ENCODE assay signal across 8 cellular contexts in the genomic region with DNA sequence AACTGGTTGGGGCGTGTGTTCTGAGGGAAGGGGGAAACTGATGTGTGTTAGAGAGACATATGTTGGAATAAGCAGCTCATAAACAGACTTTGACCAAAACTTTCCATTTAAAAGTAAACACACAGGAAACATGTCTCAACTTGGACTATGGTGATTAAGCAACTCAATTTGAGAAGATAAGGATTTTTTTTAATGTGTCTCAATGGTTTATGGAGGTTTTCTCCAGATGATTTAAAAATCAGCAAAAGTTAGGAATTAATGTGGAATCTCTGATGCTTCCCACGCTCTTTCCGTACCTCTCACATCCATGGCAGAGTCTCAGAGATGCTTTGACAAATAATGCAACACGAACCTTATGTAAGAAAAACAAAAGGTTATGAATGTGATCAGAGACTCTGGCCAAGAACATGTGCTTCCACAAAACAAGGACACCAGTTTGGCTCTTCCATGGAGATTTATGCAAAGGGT.
A peak's percentile ranks its signal among the peaks of the same experiment; 100 is the strongest.
DNase-seq lines count a peak whose midpoint lies in the region; ATAC-seq and TF ChIP-seq lines count a peak whose summit lies in the region.

No MANE protein-coding gene starts in this region.

- in situ Hi-C loops in HAP-1 (cut with MboI; ENCODE audit: low sequenced_read_pairs): no loop called here

- H3K9ac ChIP-seq in HUES64 (ENCODE audit: low read depth, low read length): no peak overlapping the region

- H3K27me3 ChIP-seq in HUES64 (ENCODE audit: insufficient read depth, low read length) (no peaks in the 10 kb centered on the region), HAP-1 (ENCODE audit: low read depth) (no peaks in the 10 kb centered on the region), Peyer's patch (no peaks in the 10 kb centered on the region)

- no peak overlapping the region for H3K4me3 Mint-ChIP-seq in memory B cell

- H3K36me3 Mint-ChIP-seq in memory B cell: peaks cover 4% of the 10 kb centered on the region

- H3K27ac Mint-ChIP-seq in memory B cell: peak overlapping the region; percentile 77

- no peaks in the 10 kb centered on the region for H3K9me3 Mint-ChIP-seq in memory B cell

- 86% methylated on average over 3 of the region's 4 CpGs for WGBS in HUES64

- H3K4me1 ChIP-seq in HUES64 (ENCODE audit: insufficient read depth, low read length) (peaks cover 70% of the 10 kb centered on the region), HAP-1 (peaks cover 39% of the 10 kb centered on the region), Peyer's patch (peaks cover 0 to 36% (median 0%) of the 10 kb centered on the region in 4 donors)

- H3K36me3 ChIP-seq in HUES64 (ENCODE audit: insufficient read depth, low read length) (no peaks in the 10 kb centered on the region; the same call in 1 of the 2 replicates), HAP-1 (replicated peaks) (no peaks in the 10 kb centered on the region), Peyer's patch (no peaks in the 10 kb centered on the region)

- TF ChIP-seq CTCF in AG09319 (IDR thresholded peaks at IDR 0.05; ENCODE audit: low read depth, low read length) (no peak), Peyer's patch (IDR thresholded peaks at IDR 0.05) (no peak)

- H3K9me3 ChIP-seq in HUES64 (ENCODE audit: insufficient read depth, low read depth, low read length) (no peaks in the 10 kb centered on the region), HAP-1 (no peaks in the 10 kb centered on the region), Peyer's patch (no peaks in the 10 kb centered on the region)

- H3K4me1 Mint-ChIP-seq in memory B cell: peaks cover 34% of the 10 kb centered on the region

- DNase-seq in AG09319 (ENCODE audit: extremely low read depth, low read depth): peak; percentile 35
- DNase-seq in dedifferentiated amniotic fluid mesenchymal stem cell (ENCODE audit: extremely low spot score): peak; percentile 36
- no peak for DNase-seq in memory B cell (ENCODE audit: low spot score in 2 of 2)
- no peak for DNase-seq in glomerular visceral epithelial cell (ENCODE audit: extremely low spot score)
- no peak for DNase-seq in HAP-1 (ENCODE audit: low spot score in 2 of 2)
- DNase-seq in Peyer's patch: no peak
- DNase-seq in SK-N-DZ (ENCODE audit: low spot score): no peak

- no peak overlapping the region for H3K4me3 ChIP-seq in HUES64 (ENCODE audit: low read length)
- no peak overlapping the region for H3K4me3 ChIP-seq in HAP-1
- H3K4me3 ChIP-seq in Peyer's patch: no peak overlapping the region

- H3K27ac ChIP-seq in HUES64 (ENCODE audit: low read depth, low read length) (peak overlapping the region; percentile 71), Peyer's patch (peak overlapping the region in 2 of 4 donors; percentile 8 to 53)

- TF ChIP-seq POLR2A in Peyer's patch (IDR thresholded peaks at IDR 0.05): no peak

- H3K27me3 Mint-ChIP-seq in memory B cell: no peaks in the 10 kb centered on the region

- ATAC-seq in memory B cell (ENCODE audit: low read depth): no peak

Comparison
In these comparisons a context has a peak if more than half of its experiments do, and no peak if none do; other contexts are left out.
1. DNase-seq: peak in AG09319 (single experiment) and dedifferentiated amniotic fluid mesenchymal stem cell (single experiment); none in memory B cell (0 of 2), glomerular visceral epithelial cell (single experiment), HAP-1 (0 of 2), Peyer's patch (0 of 3) and SK-N-DZ (single experiment).